Comparison of ENCODE assay signal across 6 cellular contexts in the genomic region with DNA sequence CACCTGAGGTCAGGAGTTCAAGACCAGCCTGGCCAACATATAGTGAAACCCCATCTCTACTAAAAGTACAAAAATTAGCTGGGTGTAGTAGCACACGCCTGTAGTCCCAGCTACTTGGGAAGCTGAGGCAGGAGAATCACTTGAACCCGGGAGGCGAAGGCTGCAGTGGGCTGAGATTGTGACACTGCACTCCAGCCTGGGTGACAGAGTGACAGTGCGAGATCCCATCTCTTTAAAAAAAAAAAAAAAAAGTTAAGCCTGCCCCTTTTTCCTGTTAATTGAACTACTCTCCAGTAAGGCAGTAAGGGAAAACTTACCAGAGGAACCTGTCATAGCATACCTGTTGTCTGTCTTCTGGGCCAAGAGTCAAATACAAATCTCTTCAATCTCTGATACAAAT.
DNase-seq lines count a peak whose midpoint lies in the region; ATAC-seq, FAIRE-seq and TF ChIP-seq lines count a peak whose summit lies in the region.
"Not testable (repeated sequence)": the region's sequence is repeated elsewhere in the genome, so short reads cannot be mapped to it uniquely, and the experiment has no call there.

No MANE protein-coding gene starts in this region.

- RAD21 ChIA-PET in HCT116 (lab: Charles Lee; ENCODE audit: low non-redundant PET in 1 of 2, low total read pairs in 2 of 2, uncharacterized antibody in 2 of 2, unreplicated experiment in 2 of 2): not testable (repeated sequence)

- H3K9me3 ChIP-seq in HCT116 (ENCODE audit: control insufficient read depth in 1 of 2, insufficient read depth in 1 of 2, low read depth in 1 of 2, low read length in 2 of 2); PC-3 (ENCODE audit: low read length); K562 (replicated peaks; ENCODE audit: control insufficient read depth, insufficient read depth, low read depth, low read length); trophoblast cell (ENCODE audit: insufficient read depth, low read depth, low read length): not testable (repeated sequence)

- H2BK120ac ChIP-seq in trophoblast cell (ENCODE audit: insufficient read depth, low read length, poor library complexity): not testable (repeated sequence)

- H3K23ac ChIP-seq in trophoblast cell (ENCODE audit: low read length): not testable (repeated sequence)

- not testable (repeated sequence) for H2AK5ac ChIP-seq in trophoblast cell (ENCODE audit: low read length)

- not testable (repeated sequence) for H3K4ac ChIP-seq in trophoblast cell (ENCODE audit: low read depth, low read length)

- intact Hi-C loops in HCT116 (cut with micrococcal nuclease); PC-3 (cut with micrococcal nuclease); K562 (cut with micrococcal nuclease): not testable (repeated sequence)

- H4K12ac ChIP-seq in trophoblast cell (ENCODE audit: low read depth, low read length): not testable (repeated sequence)

- H3K9me2 ChIP-seq in HCT116 (ENCODE audit: insufficient read depth); PC-3 (replicated peaks; ENCODE audit: low read length): not testable (repeated sequence)

- H4K20me1 ChIP-seq in HCT116 (ENCODE audit: insufficient read depth); PC-3 (ENCODE audit: low read length); K562 (replicated peaks; ENCODE audit: control insufficient read depth, insufficient read depth, low read length): not testable (repeated sequence)

- not testable (repeated sequence) for H3K9me1 ChIP-seq in K562 (ENCODE audit: control insufficient read depth, insufficient read depth, low read length)

- DNase-seq in HCT116 (ENCODE audit: low read depth, low spot score): not testable (repeated sequence)
- peak; percentile 2 for DNase-seq in PC-3
- peak; percentile 20 for DNase-seq in activated CD8-positive, alpha-beta memory T cell treated with anti-CD3 and anti-CD28 coated beads, Interleukin-2, amount 50 U/mL, for 48 hours
- DNase-seq in K562 (ENCODE audit: extremely low read depth in 1 of 4, low spot score in 3 of 4): peak in 2 of 4 experiments; percentile 25 to 40
- peak in 1 of 2 donors; percentile 49 for DNase-seq in trophoblast cell

- TF ChIP-seq CTCF in 22Rv1 (IDR thresholded peaks at IDR 0.05); HCT116 (IDR thresholded peaks at IDR 0.05 in 2 of 3, conservative IDR thresholded peaks at IDR 0.05 in 1 of 3; ENCODE audit: borderline replicate concordance in 1 of 3, insufficient read depth in 1 of 3, low read depth in 2 of 3, low read length in 2 of 3); PC-3 (conservative IDR thresholded peaks at IDR 0.05; ENCODE audit: low read depth, low read length); K562 (IDR thresholded peaks at IDR 0.05 in 2 of 3, conservative IDR thresholded peaks at IDR 0.05 in 1 of 3; ENCODE audit: insufficient read depth in 2 of 3, low read depth in 1 of 3, low read length in 3 of 3): not testable (repeated sequence)

- peak overlapping the region; percentile 100 for H3K27ac ChIP-seq in 22Rv1
- H3K27ac ChIP-seq in HCT116 (ENCODE audit: low read depth, low read length); PC-3 (ENCODE audit: low read length); K562 (ENCODE audit: extremely low read depth, low read depth, low read length); trophoblast cell (ENCODE audit: low read depth, low read length): not testable (repeated sequence)

- not testable (repeated sequence) for TF ChIP-seq EP300 in K562 (IDR thresholded peaks at IDR 0.05; ENCODE audit: low read length)

- H3K27me3 ChIP-seq in HCT116 (ENCODE audit: insufficient read depth, low read length); PC-3 (ENCODE audit: low read length); K562 (ENCODE audit: control insufficient read depth in 2 of 2, insufficient read depth in 2 of 2, low read length in 2 of 2); trophoblast cell (ENCODE audit: insufficient read depth, low read length): not testable (repeated sequence)

- peak overlapping the region; percentile 33 for H2AFZ ChIP-seq in HCT116 (ENCODE audit: low read depth, low read length, poor library complexity, severe bottlenecking)
- not testable (repeated sequence) for H2AFZ ChIP-seq in PC-3 (ENCODE audit: low read length); trophoblast cell (ENCODE audit: insufficient read depth, low read length, poor library complexity)
- H2AFZ ChIP-seq in K562 (ENCODE audit: low read depth, low read length): peak overlapping the region; percentile 32; the same call in 1 of the 2 replicates

- not testable (repeated sequence) for H3K4me3 ChIP-seq in HCT116 (replicated peaks in 1 of 2; ENCODE audit: low read depth in 1 of 2, low read length in 2 of 2); PC-3 (ENCODE audit: low read length); K562; trophoblast cell (ENCODE audit: low read depth, low read length)

- H3K4me2 ChIP-seq in HCT116 (ENCODE audit: low read length); PC-3 (ENCODE audit: low read length); K562 (ENCODE audit: insufficient read depth, low read length); trophoblast cell (ENCODE audit: low read length): not testable (repeated sequence)

- not testable (repeated sequence) for H2BK5ac ChIP-seq in trophoblast cell (ENCODE audit: low read depth, low read length, poor library complexity)

- not testable (repeated sequence) for H3K79me1 ChIP-seq in trophoblast cell (ENCODE audit: low read length)

- not testable (repeated sequence) for ATAC-seq in HCT116, PC-3
- ATAC-seq in K562: peak; percentile 82

- not testable (repeated sequence) for BruUV-seq in HCT116 (replicated peaks; lab: Mats Ljungman, UMichigan); PC-3 (replicated peaks; lab: Mats Ljungman, UMichigan); K562 (replicated peaks; lab: Mats Ljungman, UMichigan)

- H4K8ac ChIP-seq in trophoblast cell (ENCODE audit: low read depth, low read length): not testable (repeated sequence)

- H3K14ac ChIP-seq in trophoblast cell (ENCODE audit: low read length): not testable (repeated sequence)

- not testable (repeated sequence) for H3F3A ChIP-seq in PC-3 (ENCODE audit: low read length, unreplicated experiment)

- H3K18ac ChIP-seq in trophoblast cell (ENCODE audit: low read length): not testable (repeated sequence)

- not testable (repeated sequence) for H3K9ac ChIP-seq in HCT116 (ENCODE audit: low read length); PC-3 (ENCODE audit: low read length); K562 (ENCODE audit: insufficient read depth in 1 of 2, low read depth in 2 of 2, low read length in 2 of 2); trophoblast cell (ENCODE audit: low read length)

- POLR2A ChIA-PET in HCT116 (lab: Charles Lee); PC-3 (lab: Charles Lee; ENCODE audit: unreplicated experiment): not testable (repeated sequence)
- POLR2A ChIA-PET in K562 (lab: Yijun Ruan, JAX): interaction anchor here (0.9 to 1.8 kb wide), 5 partner anchors 8 to 176 kb away, joined by 3 to 6 read pairs (median 4); partner anchors contain the start of gene PIGV

- not testable (repeated sequence) for TF ChIP-seq POLR2A in HCT116 (IDR thresholded peaks at IDR 0.05; ENCODE audit: borderline replicate concordance, extremely low read depth, insufficient read depth, insufficient read length); K562 (conservative IDR thresholded peaks at IDR 0.05)

- H2BK12ac ChIP-seq in trophoblast cell (ENCODE audit: low read length): not testable (repeated sequence)

- CTCF ChIA-PET in HCT116 (lab: Charles Lee): interaction anchor here (0.7 kb wide), 1 partner anchor 8 kb away, joined by 3 read pairs; no protein-coding TSS in a partner anchor
- CTCF ChIA-PET in PC-3 (lab: Charles Lee): not testable (repeated sequence)
- CTCF ChIA-PET in K562 (lab: Yijun Ruan, JAX; ENCODE audit: low intra/inter-chr PET ratio): interaction anchor here (0.7 to 1.0 kb wide), 2 partner anchors 65 to 87 kb away, joined by 3 to 5 read pairs; no protein-coding TSS in a partner anchor

- H3K79me2 ChIP-seq in HCT116 (ENCODE audit: insufficient read depth, low read length); PC-3 (ENCODE audit: low read length); K562 (ENCODE audit: control insufficient read depth, insufficient read depth, low read length); trophoblast cell (ENCODE audit: control insufficient read depth, insufficient read depth, low read length, poor library complexity): not testable (repeated sequence)

- in situ Hi-C loops in K562 (cut with MboI): not testable (repeated sequence)

- not testable (repeated sequence) for H3K36me3 ChIP-seq in HCT116 (ENCODE audit: control insufficient read depth in 1 of 2, insufficient read depth in 2 of 2, low read length in 2 of 2); PC-3 (ENCODE audit: low read depth, low read length); K562 (ENCODE audit: control insufficient read depth, insufficient read depth, low read length); trophoblast cell (ENCODE audit: control insufficient read depth in 1 of 2, insufficient read depth in 2 of 2, low read length in 2 of 2)

- H4K91ac ChIP-seq in trophoblast cell (ENCODE audit: low read depth, low read length): peak overlapping the region; percentile 4

- not testable (repeated sequence) for FAIRE-seq in K562 (lab: Jason Lieb, UNC)

- 15% methylated on average over 4 of the region's 4 CpGs for WGBS in K562 (ENCODE audit: insufficient coverage, low coverage, missing lambda C conversion rate)
- WGBS in trophoblast cell (ENCODE audit: extremely low coverage, insufficient coverage, insufficient read length): no CpG with 5 or more reads among the region's 4 CpGs

- H3K4me1 ChIP-seq in HCT116 (ENCODE audit: control insufficient read depth in 1 of 2, insufficient read depth in 2 of 2, low read length in 2 of 2); PC-3 (ENCODE audit: insufficient read depth, low read length); trophoblast cell (ENCODE audit: control insufficient read depth in 1 of 2, insufficient read depth in 2 of 2, low read length in 2 of 2): not testable (repeated sequence)
- peaks cover 3 to 13% of the 10 kb centered on the region in 2 experiments; a peak in 4 of 5 replicates for H3K4me1 ChIP-seq in K562 (replicated peaks in 1 of 2; ENCODE audit: control insufficient read depth in 2 of 2, insufficient read depth in 2 of 2, low read length in 2 of 2)

- not testable (repeated sequence) for TF ChIP-seq RAD21 in HCT116 (IDR thresholded peaks at IDR 0.05; ENCODE audit: low read depth); K562 (CRISPR knock-in tag; conservative IDR thresholded peaks at IDR 0.05 in 1 of 2, IDR thresholded peaks at IDR 0.05 in 1 of 2)
